In the genomic region with DNA sequence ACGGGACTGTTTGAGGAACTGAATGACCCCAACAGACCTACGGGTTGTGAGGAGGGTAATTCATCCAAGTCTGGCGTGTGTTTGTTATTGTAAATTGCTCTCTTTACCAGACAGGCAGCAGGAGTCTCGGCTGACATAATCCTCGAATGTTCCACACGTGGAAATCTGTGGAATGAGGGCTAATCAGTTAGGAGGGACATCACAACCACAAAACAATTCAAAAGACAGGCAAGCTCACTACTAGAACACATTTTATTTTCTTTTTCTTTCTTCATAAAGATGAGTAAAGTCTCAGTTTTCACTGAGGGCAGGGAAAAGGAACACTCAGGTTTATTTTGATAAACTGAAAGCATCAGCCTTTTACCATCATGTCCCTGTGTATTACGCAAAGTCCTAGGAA, we compare ENCODE assay signal across 15 cellular contexts.
A peak's percentile ranks its signal among the peaks of the same experiment; 100 is the strongest.
DNase-seq lines count a peak whose midpoint lies in the region; ATAC-seq and TF ChIP-seq lines count a peak whose summit lies in the region.
"Had no signal": no experiment of that assay in that cellular context is flagged by ENCODE, and none has a peak within 500 bp of the region (broad histone marks: within the 10 kb centered on the region; RNA-seq: fewer than 3 reads in every experiment).

No MANE protein-coding gene starts in this region.

- in situ Hi-C loops in KBM-7 (cut with MboI; ENCODE audit: low pct_unique_long_range_greater_than_20kb, low sequenced_read_pairs) (no loop called here), astrocyte of the spinal cord (cut with HindIII; ENCODE audit: low sequenced_read_pairs) (no loop called here)

- ATAC-seq in GM21576 (IDR thresholded peaks at IDR 0.05; ENCODE audit: unreplicated experiment) (no peak), HG02610 (IDR thresholded peaks at IDR 0.05; ENCODE audit: unreplicated experiment) (no peak)

- H3K36me3 ChIP-seq in ACC112 (ENCODE audit: insufficient read depth, low read length), result no peaks in the 10 kb centered on the region

- peak; percentile 28 for DNase-seq in KBM-7
- peak; percentile 27 for DNase-seq in astrocyte of the spinal cord (ENCODE audit: low read depth, low spot score)
- DNase-seq in iris pigment epithelial cell (ENCODE audit: low read depth), result peak; percentile 31
- DNase-seq in hepatic stellate cell (ENCODE audit: low spot score), result no peak
- no peak for DNase-seq in activated CD4-positive, alpha-beta T cell treated with anti-CD3 and anti-CD28 coated beads, Interleukin-2, amount 50 U/mL, for 1 hour
- DNase-seq: DMS 273 treated with DMSO at 0.1 percent for 48 hours, GDM1, NCI-H187 treated with DMSO at 0.1 percent for 48 hours, NCI-H345, NCI-H774, RPMI8226 had no signal

- no peak overlapping the region for H3K27ac ChIP-seq in ACC112 (ENCODE audit: low read depth, low read length)
- H3K27ac ChIP-seq: C4-2B had no signal

- peaks cover 15% of the 10 kb centered on the region; the same call in 1 of the 2 replicates for H3K27me3 ChIP-seq in ACC112 (ENCODE audit: insufficient read depth, low read length)

- no peaks in the 10 kb centered on the region for H3K79me2 ChIP-seq in ACC112 (ENCODE audit: control insufficient read depth, insufficient read depth, low read length, unreplicated experiment)

- no peak for TF ChIP-seq CTCF in astrocyte of the spinal cord (IDR thresholded peaks at IDR 0.05; ENCODE audit: low read depth, low read length)

- peaks cover 7% of the 10 kb centered on the region for H3K4me1 ChIP-seq in ACC112 (ENCODE audit: control insufficient read depth, insufficient read depth, low read length, unreplicated experiment)

- H3K4me3 ChIP-seq in ACC112 (ENCODE audit: low read depth, low read length), result peak overlapping the region; percentile 63; the same call in 1 of the 2 replicates
- no peak overlapping the region for H3K4me3 ChIP-seq in astrocyte of the spinal cord (ENCODE audit: low read depth, low read length)

- peak overlapping the region; percentile 75 for H2AFZ ChIP-seq in ACC112 (ENCODE audit: low read length, unreplicated experiment)

Comparison
In these comparisons a context has a peak if more than half of its experiments do, and no peak if none do; other contexts are left out.
1. DNase-seq: peak in KBM-7 (single experiment), astrocyte of the spinal cord (single experiment) and iris pigment epithelial cell (single experiment); none in hepatic stellate cell (single experiment) and activated CD4-positive, alpha-beta T cell treated with anti-CD3 and anti-CD28 coated beads, Interleukin-2, amount 50 U/mL, for 1 hour (single experiment).